In genomic region chr16:79639576-79640311, GRCh38 we compare ENCODE assay signal across 14 cellular contexts. TPM values are rescaled to one million over a fixed set of nuclear protein-coding genes. Genes with fewer than 3 reads are reported as not detected.
DNase-seq lines count a peak whose midpoint lies in the region; ATAC-seq lines count a peak whose summit lies in the region.
"Had no signal": no experiment of that assay in that cellular context is flagged by ENCODE, and none has a peak within 500 bp of the region (broad histone marks: within the 10 kb centered on the region; RNA-seq: fewer than 3 reads in every experiment).

No MANE protein-coding gene starts in this region.

- peaks cover 39% of the 10 kb centered on the region for H3K4me1 Mint-ChIP-seq in activated CD4-positive, alpha-beta memory T cell treated with anti-CD3 and anti-CD28 coated beads for 36 hours (ENCODE audit: low read depth)
- H3K4me1 Mint-ChIP-seq: WTC11 had no signal

- H3K9me3 Mint-ChIP-seq in activated CD4-positive, alpha-beta memory T cell treated with anti-CD3 and anti-CD28 coated beads for 36 hours: no peaks in the 10 kb centered on the region
- H3K9me3 Mint-ChIP-seq: WTC11 had no signal

- H3K27ac Mint-ChIP-seq in activated CD4-positive, alpha-beta memory T cell treated with anti-CD3 and anti-CD28 coated beads for 36 hours: peak overlapping the region; percentile 62
- H3K27ac Mint-ChIP-seq: WTC11 had no signal

- intact Hi-C loops in activated CD4-positive, alpha-beta memory T cell treated with anti-CD3 and anti-CD28 coated beads for 36 hours (cut with micrococcal nuclease): loop anchor here (2.0 kb wide), 1 partner anchor 37 kb away; no protein-coding TSS in a partner anchor

- CTCF ChIA-PET in activated CD4-positive, alpha-beta memory T cell treated with anti-CD3 and anti-CD28 coated beads for 36 hours (lab: Charles Lee): interaction anchor here (0.6 to 1.7 kb wide), 3 partner anchors 38 to 894 kb away, joined by 3 to 6 read pairs (median 3); no protein-coding TSS in a partner anchor

- no peaks in the 10 kb centered on the region for H3K27me3 Mint-ChIP-seq in activated CD4-positive, alpha-beta memory T cell treated with anti-CD3 and anti-CD28 coated beads for 36 hours

- peak; percentile 55 for ATAC-seq in GM21390 (IDR thresholded peaks at IDR 0.05; ENCODE audit: unreplicated experiment)
- no peak for ATAC-seq in HG02852 (IDR thresholded peaks at IDR 0.05; ENCODE audit: unreplicated experiment)
- ATAC-seq in HG02623 (IDR thresholded peaks at IDR 0.05; ENCODE audit: unreplicated experiment): no peak
- ATAC-seq: WTC11 had no signal

- DNase-seq in COLO668 (lab: John Stamatoyannopoulos, UW; ENCODE audit: unreplicated experiment): peak; percentile 35
- peak; percentile 44 for DNase-seq in activated CD4-positive, alpha-beta memory T cell treated with anti-CD3 and anti-CD28 coated beads for 36 hours
- DNase-seq in islet precursor cell: peak; percentile 66
- no peak for DNase-seq in anterior cingulate cortex (lab: John Stamatoyannopoulos, UW)
- no peak for DNase-seq in NCI-H146 (lab: John Stamatoyannopoulos, UW)
- DNase-seq: COR-L47; effector CD8-positive, alpha-beta T cell; NCI-H226; SHP77 treated with DMSO at 0.1 percent for 48 hours; stimulated activated CD4-positive, alpha-beta T cell treated with anti-CD3 and anti-CD28 coated beads, Interleukin-4, amount 100 ng/mL, for 1 hour had no signal

- POLR2A ChIA-PET in activated CD4-positive, alpha-beta memory T cell treated with anti-CD3 and anti-CD28 coated beads for 36 hours (lab: Charles Lee): interaction anchor here (0.8 to 1.7 kb wide), 4 partner anchors 11 to 39 kb away, joined by 3 to 9 read pairs (median 4); partner anchors contain the start of gene MAF

- no peaks in the 10 kb centered on the region for H3K36me3 Mint-ChIP-seq in activated CD4-positive, alpha-beta memory T cell treated with anti-CD3 and anti-CD28 coated beads for 36 hours
- H3K36me3 Mint-ChIP-seq: WTC11 had no signal

- H3K4me3 Mint-ChIP-seq in activated CD4-positive, alpha-beta memory T cell treated with anti-CD3 and anti-CD28 coated beads for 36 hours: peak overlapping the region; percentile 38
- H3K4me3 Mint-ChIP-seq: WTC11 had no signal

RNA-seq across cellular contexts. Expression of gene MAF, which starts 39.2 kb away (rescaled TPM):
- 100 to 1,000 TPM; 345 to 360 TPM for total RNA-seq in activated CD4-positive, alpha-beta memory T cell treated with anti-CD3 and anti-CD28 coated beads for 36 hours

Comparison
In these comparisons a context has a peak if more than half of its experiments do, and no peak if none do; other contexts are left out.
1. DNase-seq: peak in COLO668 (single experiment), activated CD4-positive, alpha-beta memory T cell treated with anti-CD3 and anti-CD28 coated beads for 36 hours (single experiment) and islet precursor cell (single experiment); none in anterior cingulate cortex (0 of 58) and NCI-H146 (single experiment).